Comparison of ENCODE assay signal across 8 cellular contexts in genomic region chr17:75516619-75517276, GRCh38. TPM values are rescaled to one million over a fixed set of nuclear protein-coding genes. Genes with fewer than 3 reads are reported as not detected.
DNase-seq lines count a peak whose midpoint lies in the region; ATAC-seq and TF ChIP-seq lines count a peak whose summit lies in the region.

No MANE protein-coding gene starts in this region.

- peak; percentile 9 for ATAC-seq in GM21360 (IDR thresholded peaks at IDR 0.05; ENCODE audit: unreplicated experiment)

- POLR2A ChIA-PET in CD8-positive, alpha-beta memory T cell (lab: Charles Lee): interaction anchor here (0.6 to 3.1 kb wide), 11 partner anchors 9 to 1210 kb away, joined by 3 to 44 read pairs (median 8); partner anchors contain the start of genes GRB2, JMJD6, LLGL2 and METTL23

- no peaks in the 10 kb centered on the region for H3K27me3 ChIP-seq in CD8-positive, alpha-beta memory T cell (ENCODE audit: insufficient read depth, low read length, poor library complexity, severe bottlenecking)
- H3K27me3 ChIP-seq in HUES64 (ENCODE audit: insufficient read depth, low read length) (no peaks in the 10 kb centered on the region), esophagus muscularis mucosa (no peaks in the 10 kb centered on the region), neuron (ENCODE audit: insufficient read depth, low read length) (no peaks in the 10 kb centered on the region)

- peak overlapping the region; percentile 88 to 99 (median 98) for H3K27ac Mint-ChIP-seq in CD8-positive, alpha-beta memory T cell

- peaks cover 28% of the 10 kb centered on the region for H3K4me1 ChIP-seq in CD8-positive, alpha-beta memory T cell (ENCODE audit: insufficient read depth, low read length)
- H3K4me1 ChIP-seq in HUES64 (ENCODE audit: insufficient read depth, low read length) (0 out of 2 replicates have a peak, but pooled peaks cover 11% of the 10 kb centered on the region), esophagus muscularis mucosa (peaks cover 37 to 59% (median 50%) of the 10 kb centered on the region in 4 donors), neuron (ENCODE audit: insufficient read depth, low read length) (peaks cover 25% of the 10 kb centered on the region)

- H2AFZ ChIP-seq in neuron (ENCODE audit: low read depth, low read length): peak overlapping the region; percentile 54

- CTCF ChIA-PET in CD8-positive, alpha-beta memory T cell (lab: Charles Lee): interaction anchor here (0.7 to 2.4 kb wide), 21 partner anchors 8 to 228 kb away, joined by 3 to 18 read pairs (median 4); partner anchors contain the start of genes GRB2, LLGL2, MYO15B and SLC25A19

- peaks cover 0 to 3% of the 10 kb centered on the region in 2 donors for H3K27me3 Mint-ChIP-seq in CD8-positive, alpha-beta memory T cell

- peak overlapping the region; percentile 84 for H3K4me3 ChIP-seq in CD8-positive, alpha-beta memory T cell (ENCODE audit: low read length)
- H3K4me3 ChIP-seq in HUES64 (ENCODE audit: low read length) (peak overlapping the region; percentile 95), esophagus muscularis mucosa (peak overlapping the region; percentile 92 to 98 (median 96)), neuron (ENCODE audit: low read length) (peak overlapping the region; percentile 63)

- H3K9me3 Mint-ChIP-seq in CD8-positive, alpha-beta memory T cell: no peaks in the 10 kb centered on the region

- DNase-seq in CD8-positive, alpha-beta memory T cell: peak in 1 of 5 donors; percentile 62
- DNase-seq in activated CD4-positive, alpha-beta T cell treated with anti-CD3 and anti-CD28 coated beads, Interleukin-2, amount 50 U/mL, for 1 hour: peak; percentile 21
- DNase-seq in esophagus muscularis mucosa (ENCODE audit: extremely low spot score): no peak
- no peak for DNase-seq in D341Med (ENCODE audit: low spot score)
- DNase-seq in NCI-H1048 (lab: John Stamatoyannopoulos, UW): no peak

- WGBS in HUES64: under 1% methylated on average over 64 of the region's 64 CpGs
- WGBS in esophagus muscularis mucosa: 0% methylated on average over 3 of the region's 64 CpGs

- peak overlapping the region; percentile 53 for H3K27ac ChIP-seq in CD8-positive, alpha-beta memory T cell (ENCODE audit: low read depth, low read length)
- no peak overlapping the region for H3K27ac ChIP-seq in HUES64 (ENCODE audit: low read depth, low read length)
- peak overlapping the region; percentile 93 to 96 (median 94) for H3K27ac ChIP-seq in esophagus muscularis mucosa (replicated peaks in 1 of 4)

- H3K9me3 ChIP-seq in CD8-positive, alpha-beta memory T cell (ENCODE audit: low read length): no peaks in the 10 kb centered on the region
- H3K9me3 ChIP-seq in HUES64 (ENCODE audit: insufficient read depth, low read depth, low read length) (no peaks in the 10 kb centered on the region), esophagus muscularis mucosa (no peaks in the 10 kb centered on the region), neuron (ENCODE audit: low read length) (no peaks in the 10 kb centered on the region)

- TF ChIP-seq CTCF in esophagus muscularis mucosa (IDR thresholded peaks at IDR 0.05): no peak

- H3K36me3 Mint-ChIP-seq in CD8-positive, alpha-beta memory T cell: peaks cover 3 to 32% (median 10%) of the 10 kb centered on the region in 3 donors

- no peak for TF ChIP-seq EP300 in esophagus muscularis mucosa (IDR thresholded peaks at IDR 0.05)

- intact Hi-C loops in esophagus muscularis mucosa (cut with DNase I): loop anchor here (5.0 to 10.0 kb wide), 2 partner anchors 76 to 232 kb away; partner anchors contain the start of gene SLC25A19

- H3K4me1 Mint-ChIP-seq in CD8-positive, alpha-beta memory T cell: peaks cover 27 to 29% (median 28%) of the 10 kb centered on the region in 3 donors

- H3K36me3 ChIP-seq in CD8-positive, alpha-beta memory T cell (ENCODE audit: insufficient read depth, low read length): peaks cover 7% of the 10 kb centered on the region
- H3K36me3 ChIP-seq in HUES64 (ENCODE audit: insufficient read depth, low read length) (peaks cover 33% of the 10 kb centered on the region), esophagus muscularis mucosa (peaks cover 0 to 41% (median 28%) of the 10 kb centered on the region in 4 donors), neuron (ENCODE audit: insufficient read depth, low read length) (peaks cover 40% of the 10 kb centered on the region)

- peak overlapping the region; percentile 74 to 92 (median 86) for H3K4me3 Mint-ChIP-seq in CD8-positive, alpha-beta memory T cell

- no peak for TF ChIP-seq POLR2A in esophagus muscularis mucosa (IDR thresholded peaks at IDR 0.05; ENCODE audit: low read depth)

- H3K9ac ChIP-seq in HUES64 (ENCODE audit: low read depth, low read length): peak overlapping the region; percentile 58

RNA-seq across cellular contexts. Expression of gene TSEN54, which starts 0.4 kb away (rescaled TPM):
- total RNA-seq in CD8-positive, alpha-beta memory T cell: 10 to 100 TPM; 49.7 to 56.9 TPM
- 152 TPM for polyA plus RNA-seq in CD8-positive, alpha-beta memory T cell
- polyA plus RNA-seq in HUES64 (2013, experiment 1 of 2): 29.1 TPM
- polyA plus RNA-seq in HUES64 (2013, experiment 2 of 2): 26.9 TPM
- total RNA-seq in esophagus muscularis mucosa: 10 to 100 TPM; 14.5 to 32.1 (median 24.1) TPM

RNA-seq across cellular contexts. Expression of gene CASKIN2, which starts 1.4 kb away (rescaled TPM):
- 10 to 100 TPM in 1 of 2 experiments, 1 to 10 TPM in 1; 6.9 to 11.1 TPM for total RNA-seq in CD8-positive, alpha-beta memory T cell
- polyA plus RNA-seq in CD8-positive, alpha-beta memory T cell: 0.15 TPM
- polyA plus RNA-seq in HUES64 (2013, experiment 1 of 2): 13.5 TPM
- 11.3 TPM for polyA plus RNA-seq in HUES64 (2013, experiment 2 of 2)
- total RNA-seq in esophagus muscularis mucosa: 10 to 100 TPM; 16.2 to 43.5 (median 35.5) TPM

RNA-seq across cellular contexts. Expression of gene LLGL2, which starts 8.7 kb away (rescaled TPM):
- total RNA-seq in CD8-positive, alpha-beta memory T cell: 10 to 100 TPM; 17.1 to 17.8 TPM
- polyA plus RNA-seq in CD8-positive, alpha-beta memory T cell: 39.5 TPM
- 24.3 TPM for polyA plus RNA-seq in HUES64 (2013, experiment 1 of 2)
- 25.5 TPM for polyA plus RNA-seq in HUES64 (2013, experiment 2 of 2)
- 10 to 100 TPM in 2 of 4 donors, 1 to 10 TPM in 2; 6.1 to 12.3 (median 9.1) TPM for total RNA-seq in esophagus muscularis mucosa
